In genomic region chr2:11213090-11213638, GRCh38 we compare ENCODE assay signal across 1 cellular context.
TF ChIP-seq lines count a peak whose summit lies in the region.

No MANE protein-coding gene starts in this region.

TF ChIP-seq in HepG2, 621 proteins besides CTCF, POLR2A, EP300 and RAD21 (continued from another document):
- TF ChIP-seq, protein P1, sequence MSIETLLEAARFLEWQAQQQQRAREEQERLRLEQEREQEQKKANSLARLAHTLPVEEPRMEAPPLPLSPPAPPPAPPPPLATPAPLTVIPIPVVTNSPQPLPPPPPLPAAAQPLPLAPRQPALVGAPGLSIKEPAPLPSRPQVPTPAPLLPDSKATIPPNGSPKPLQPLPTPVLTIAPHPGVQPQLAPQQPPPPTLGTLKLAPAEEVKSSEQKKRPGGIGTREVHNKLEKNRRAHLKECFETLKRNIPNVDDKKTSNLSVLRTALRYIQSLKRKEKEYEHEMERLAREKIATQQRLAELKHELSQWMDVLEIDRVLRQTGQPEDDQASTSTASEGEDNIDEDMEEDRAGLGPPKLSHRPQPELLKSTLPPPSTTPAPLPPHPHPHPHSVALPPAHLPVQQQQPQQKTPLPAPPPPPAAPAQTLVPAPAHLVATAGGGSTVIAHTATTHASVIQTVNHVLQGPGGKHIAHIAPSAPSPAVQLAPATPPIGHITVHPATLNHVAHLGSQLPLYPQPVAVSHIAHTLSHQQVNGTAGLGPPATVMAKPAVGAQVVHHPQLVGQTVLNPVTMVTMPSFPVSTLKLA (IDR thresholded peaks at IDR 0.05): peak; percentile 41; the same call in 1 of the 2 replicates
- TF ChIP-seq ZNF660 (CRISPR knock-in tag; IDR thresholded peaks at IDR 0.05; ENCODE audit: borderline replicate concordance, low read depth) (no peak), MAFK (conservative IDR thresholded peaks at IDR 0.05 in 1 of 2, IDR thresholded peaks at IDR 0.05 in 1 of 2; ENCODE audit: low read length in 2 of 2) (peak in 1 of 2 experiments; percentile 56; a peak in 2 of 4 replicates)
